ENCODE assay signal across 36 cellular contexts in the genomic region with DNA sequence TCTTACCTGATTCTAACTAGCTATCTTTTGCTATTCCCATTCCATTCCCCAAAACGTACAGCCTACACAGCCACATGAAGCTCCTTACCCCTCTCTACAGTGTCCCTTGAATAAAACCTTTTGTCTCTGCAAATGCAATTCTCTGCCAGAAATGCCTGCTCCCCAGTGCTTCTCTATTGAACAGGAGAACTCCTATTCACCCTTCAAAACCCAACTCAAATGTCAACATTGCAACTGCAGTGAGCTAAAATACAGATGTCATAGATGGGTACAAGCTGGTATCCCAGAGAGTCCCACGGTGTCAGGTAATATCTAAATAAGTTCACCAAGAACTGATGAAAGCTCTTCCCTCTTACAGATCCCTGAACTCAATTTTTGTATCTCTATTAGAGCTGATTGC.
"Had no signal": no experiment of that assay in that cellular context is flagged by ENCODE, and none has a peak within 500 bp of the region (broad histone marks: within the 10 kb centered on the region; RNA-seq: fewer than 3 reads in every experiment).

No MANE protein-coding gene starts in this region.

- H3K36me3 Mint-ChIP-seq: activated naive CD4-positive, alpha-beta T cell treated with anti-CD3 and anti-CD28 coated beads, Interleukin-2, amount 10 ng/mL, durations not matched to agents 7 days and 5 days; activated naive CD4-positive, alpha-beta T cell treated with anti-CD3 and anti-CD28 coated beads, Interleukin-2, amount 50 U/mL, for 24 hours; activated naive CD4-positive, alpha-beta T cell treated with anti-CD3 and anti-CD28 coated beads, Interleukin-2, amount 50 U/mL, for 72 hours; activated naive CD8-positive, alpha-beta T cell; activated naive CD8-positive, alpha-beta T cell treated with anti-CD3 and anti-CD28 coated beads for 36 hours; activated naive CD8-positive, alpha-beta T cell treated with anti-CD3 and anti-CD28 coated beads, Interleukin-2, amount 10 ng/mL, durations not matched to agents 7 days and 5 days; brain had no signal

- H3K27me3 Mint-ChIP-seq: activated naive CD4-positive, alpha-beta T cell treated with anti-CD3 and anti-CD28 coated beads, Interleukin-2, amount 10 ng/mL, durations not matched to agents 7 days and 5 days; activated naive CD4-positive, alpha-beta T cell treated with anti-CD3 and anti-CD28 coated beads, Interleukin-2, amount 50 U/mL, for 24 hours; activated naive CD8-positive, alpha-beta T cell; activated naive CD8-positive, alpha-beta T cell treated with anti-CD3 and anti-CD28 coated beads for 36 hours; activated naive CD8-positive, alpha-beta T cell treated with anti-CD3 and anti-CD28 coated beads, Interleukin-2, amount 50 U/mL, for 24 hours; activated T-helper 17 cell treated with anti-CD3 and anti-CD28 coated beads, Interleukin-2, amount 50 U/mL, for 72 hours; central memory CD8-positive, alpha-beta T cell had no signal

- H3K27ac Mint-ChIP-seq: activated naive CD4-positive, alpha-beta T cell treated with anti-CD3 and anti-CD28 coated beads for 36 hours; activated naive CD4-positive, alpha-beta T cell treated with anti-CD3 and anti-CD28 coated beads, Interleukin-2, amount 10 ng/mL, durations not matched to agents 7 days and 5 days; activated naive CD4-positive, alpha-beta T cell treated with anti-CD3 and anti-CD28 coated beads, Interleukin-2, amount 50 U/mL, for 24 hours; activated naive CD4-positive, alpha-beta T cell treated with anti-CD3 and anti-CD28 coated beads, Interleukin-2, amount 50 U/mL, for 72 hours; activated naive CD8-positive, alpha-beta T cell; activated naive CD8-positive, alpha-beta T cell treated with anti-CD3 and anti-CD28 coated beads for 36 hours; activated naive CD8-positive, alpha-beta T cell treated with anti-CD3 and anti-CD28 coated beads, Interleukin-2, amount 10 ng/mL, durations not matched to agents 7 days and 5 days; activated naive CD8-positive, alpha-beta T cell treated with anti-CD3 and anti-CD28 coated beads, Interleukin-2, amount 50 U/mL, for 24 hours; activated T-cell treated with anti-CD3 and anti-CD28 coated beads, Interleukin-2, amount 50 U/mL, for 72 hours; activated T-helper 1 cell treated with anti-CD3 and anti-CD28 coated beads, Interleukin-12 subunit alpha, Interleukin-12 subunit beta, Interleukin-2, Interleukin-4 antibody, amounts not matched to agents 30 ng/mL and 10 ng/mL and 1 ng/mL, durations not matched to agents 14 hours and 24 hours and 36 hours; activated T-helper 17 cell treated with anti-CD3 and anti-CD28 coated beads, Interleukin-2, amount 50 U/mL, for 72 hours; activated T-helper 2 cell treated with anti-CD3 and anti-CD28 coated beads, Interferon-gamma antibody, Interleukin-2, Interleukin-4, amounts not matched to agents 10 μg/mL and 5 μg/mL and 100 μg/mL, durations not matched to agents 14 hours and 24 hours and 36 hours; brain had no signal

- H3K27ac ChIP-seq: adrenal gland, ascending aorta, body of pancreas, brain microvascular endothelial cell, breast epithelium, cardiac muscle cell had no signal

- H3K36me3 ChIP-seq: adrenal gland, ascending aorta, brain microvascular endothelial cell, breast epithelium, cardiac muscle cell had no signal

- H3K4me3 Mint-ChIP-seq: activated naive CD4-positive, alpha-beta T cell treated with anti-CD3 and anti-CD28 coated beads for 36 hours; activated naive CD4-positive, alpha-beta T cell treated with anti-CD3 and anti-CD28 coated beads, Interleukin-2, amount 10 ng/mL, durations not matched to agents 7 days and 5 days; activated naive CD4-positive, alpha-beta T cell treated with anti-CD3 and anti-CD28 coated beads, Interleukin-2, amount 50 U/mL, for 24 hours; activated naive CD8-positive, alpha-beta T cell; activated naive CD8-positive, alpha-beta T cell treated with anti-CD3 and anti-CD28 coated beads for 36 hours; activated naive CD8-positive, alpha-beta T cell treated with anti-CD3 and anti-CD28 coated beads, Interleukin-2, amount 10 ng/mL, durations not matched to agents 7 days and 5 days; activated naive CD8-positive, alpha-beta T cell treated with anti-CD3 and anti-CD28 coated beads, Interleukin-2, amount 50 U/mL, for 24 hours; activated T-cell treated with anti-CD3 and anti-CD28 coated beads, Interleukin-2, amount 50 U/mL, for 4 hours; activated T-cell treated with anti-CD3 and anti-CD28 coated beads, Interleukin-2, amount 50 U/mL, for 72 hours; activated T-helper 1 cell treated with anti-CD3 and anti-CD28 coated beads, Interleukin-12 subunit alpha, Interleukin-12 subunit beta, Interleukin-2, Interleukin-4 antibody, amounts not matched to agents 30 ng/mL and 10 ng/mL and 1 ng/mL, durations not matched to agents 14 hours and 24 hours and 36 hours; activated T-helper 17 cell treated with anti-CD3 and anti-CD28 coated beads, Interleukin-2, amount 50 U/mL, for 72 hours; brain; central memory CD8-positive, alpha-beta T cell had no signal

- DNase-seq: activated effector memory CD4-positive, alpha-beta T cell treated with anti-CD3 and anti-CD28 coated beads, Interleukin-2, amount 50 U/mL, for 16 hours; activated effector memory CD4-positive, alpha-beta T cell treated with Interleukin-2 at 50 U/mL for 16 hours; activated gamma-delta T cell; activated gamma-delta T cell treated with Interleukin-2 at 50 U/mL for 16 hours; activated naive CD4-positive, alpha-beta T cell; activated naive CD4-positive, alpha-beta T cell treated with anti-CD3 and anti-CD28 coated beads for 36 hours; activated naive CD4-positive, alpha-beta T cell treated with anti-CD3 and anti-CD28 coated beads, Interleukin-2, amount 10 ng/mL, durations not matched to agents 7 days and 5 days; activated naive CD4-positive, alpha-beta T cell treated with anti-CD3 and anti-CD28 coated beads, Interleukin-2, amount 50 U/mL, for 16 hours; activated naive CD4-positive, alpha-beta T cell treated with Interleukin-2 at 50 U/mL for 16 hours; activated naive CD8-positive, alpha-beta T cell treated with anti-CD3 and anti-CD28 coated beads for 36 hours; activated naive CD8-positive, alpha-beta T cell treated with anti-CD3 and anti-CD28 coated beads, Interleukin-2, amount 10 ng/mL, durations not matched to agents 7 days and 5 days; activated naive CD8-positive, alpha-beta T cell treated with anti-CD3 and anti-CD28 coated beads, Interleukin-2, amount 50 U/mL, for 24 hours; activated T-cell treated with anti-CD3 and anti-CD28 coated beads, Interleukin-2, amount 50 U/mL, for 4 hours; activated T-cell treated with anti-CD3 and anti-CD28 coated beads, Interleukin-2, amount 50 U/mL, for 48 hours; activated T-cell treated with anti-CD3 and anti-CD28 coated beads, Interleukin-2, amount 50 U/mL, for 72 hours; adrenal gland; amniotic stem cell; amygdala; anterior cingulate cortex; aorta; body of pancreas; brain microvascular endothelial cell; caudate nucleus; central memory CD4-positive, alpha-beta T cell; cerebellar nuclear complex had no signal

- ATAC-seq: activated naive CD4-positive, alpha-beta T cell treated with anti-CD3 and anti-CD28 coated beads, Interleukin-2, amount 50 U/mL, for 72 hours; activated naive CD8-positive, alpha-beta T cell treated with anti-CD3 and anti-CD28 coated beads, Interleukin-2, amount 50 U/mL, for 24 hours; activated T-cell treated with anti-CD3 and anti-CD28 coated beads, Interleukin-2, amount 50 U/mL, for 4 hours; activated T-cell treated with anti-CD3 and anti-CD28 coated beads, Interleukin-2, amount 50 U/mL, for 72 hours; activated T-helper 17 cell treated with anti-CD3 and anti-CD28 coated beads, Interleukin-2, amount 50 U/mL, for 72 hours; body of pancreas had no signal

- H3K9me3 ChIP-seq: body of pancreas, breast epithelium had no signal

- H3K4me1 ChIP-seq: adrenal gland, ascending aorta, body of pancreas, breast epithelium had no signal

- H3K9me3 Mint-ChIP-seq: activated naive CD4-positive, alpha-beta T cell treated with anti-CD3 and anti-CD28 coated beads, Interleukin-2, amount 10 ng/mL, durations not matched to agents 7 days and 5 days; activated naive CD8-positive, alpha-beta T cell treated with anti-CD3 and anti-CD28 coated beads, Interleukin-2, amount 10 ng/mL, durations not matched to agents 7 days and 5 days; activated naive CD8-positive, alpha-beta T cell treated with anti-CD3 and anti-CD28 coated beads, Interleukin-2, amount 50 U/mL, for 24 hours; activated T-helper 1 cell treated with anti-CD3 and anti-CD28 coated beads, Interleukin-12 subunit alpha, Interleukin-12 subunit beta, Interleukin-2, Interleukin-4 antibody, amounts not matched to agents 30 ng/mL and 10 ng/mL and 1 ng/mL, durations not matched to agents 14 hours and 24 hours and 36 hours; activated T-helper 17 cell treated with anti-CD3 and anti-CD28 coated beads, Interleukin-2, amount 50 U/mL, for 72 hours; activated T-helper 2 cell treated with anti-CD3 and anti-CD28 coated beads, Interferon-gamma antibody, Interleukin-2, Interleukin-4, amounts not matched to agents 10 μg/mL and 5 μg/mL and 100 μg/mL, durations not matched to agents 14 hours and 24 hours and 36 hours had no signal

- H3K4me1 Mint-ChIP-seq: activated naive CD4-positive, alpha-beta T cell treated with anti-CD3 and anti-CD28 coated beads, Interleukin-2, amount 10 ng/mL, durations not matched to agents 7 days and 5 days; activated naive CD4-positive, alpha-beta T cell treated with anti-CD3 and anti-CD28 coated beads, Interleukin-2, amount 50 U/mL, for 24 hours; activated naive CD8-positive, alpha-beta T cell treated with anti-CD3 and anti-CD28 coated beads for 36 hours; activated naive CD8-positive, alpha-beta T cell treated with anti-CD3 and anti-CD28 coated beads, Interleukin-2, amount 10 ng/mL, durations not matched to agents 7 days and 5 days; activated naive CD8-positive, alpha-beta T cell treated with anti-CD3 and anti-CD28 coated beads, Interleukin-2, amount 50 U/mL, for 24 hours; activated T-helper 17 cell treated with anti-CD3 and anti-CD28 coated beads, Interleukin-2, amount 50 U/mL, for 72 hours; central memory CD8-positive, alpha-beta T cell had no signal

- H3K4me3 ChIP-seq: adrenal gland, ascending aorta, body of pancreas, breast epithelium, cardiac muscle cell had no signal

- H3K27me3 ChIP-seq: adrenal gland, ascending aorta, body of pancreas, brain microvascular endothelial cell, breast epithelium, cardiac muscle cell had no signal
